Comparison of ENCODE assay signal across 1 cellular context in the genomic region with DNA sequence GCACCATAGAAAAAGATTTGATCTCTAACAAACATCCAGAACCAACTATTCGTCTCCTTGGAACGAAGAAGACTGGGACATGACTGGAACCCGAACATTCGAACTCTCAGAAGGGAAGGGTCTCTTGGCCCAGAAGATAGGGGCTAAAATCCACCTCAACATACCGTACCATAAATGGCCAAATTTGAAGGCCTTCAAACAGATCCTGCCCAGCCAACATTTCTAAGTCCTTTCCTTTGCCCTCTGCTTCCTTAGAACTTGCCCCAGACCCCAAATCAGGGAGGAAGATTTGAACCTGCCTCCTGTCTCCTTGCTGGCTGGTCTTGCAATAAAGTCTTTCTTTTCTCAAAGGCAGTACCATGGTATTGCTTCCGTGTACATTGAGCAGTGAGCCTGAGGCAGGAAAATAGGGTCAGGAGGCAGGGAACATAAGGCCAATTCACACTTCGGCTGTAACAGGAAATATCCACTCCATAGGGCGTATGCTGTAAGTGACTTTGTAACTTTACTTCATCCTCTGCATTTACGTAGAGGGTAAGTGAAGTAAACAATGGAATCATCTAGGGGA.
TF ChIP-seq lines count a peak whose summit lies in the region.

No MANE protein-coding gene starts in this region.

TF ChIP-seq in HepG2, 621 proteins besides CTCF, POLR2A, EP300 and RAD21:
- TF ChIP-seq, protein P1, sequence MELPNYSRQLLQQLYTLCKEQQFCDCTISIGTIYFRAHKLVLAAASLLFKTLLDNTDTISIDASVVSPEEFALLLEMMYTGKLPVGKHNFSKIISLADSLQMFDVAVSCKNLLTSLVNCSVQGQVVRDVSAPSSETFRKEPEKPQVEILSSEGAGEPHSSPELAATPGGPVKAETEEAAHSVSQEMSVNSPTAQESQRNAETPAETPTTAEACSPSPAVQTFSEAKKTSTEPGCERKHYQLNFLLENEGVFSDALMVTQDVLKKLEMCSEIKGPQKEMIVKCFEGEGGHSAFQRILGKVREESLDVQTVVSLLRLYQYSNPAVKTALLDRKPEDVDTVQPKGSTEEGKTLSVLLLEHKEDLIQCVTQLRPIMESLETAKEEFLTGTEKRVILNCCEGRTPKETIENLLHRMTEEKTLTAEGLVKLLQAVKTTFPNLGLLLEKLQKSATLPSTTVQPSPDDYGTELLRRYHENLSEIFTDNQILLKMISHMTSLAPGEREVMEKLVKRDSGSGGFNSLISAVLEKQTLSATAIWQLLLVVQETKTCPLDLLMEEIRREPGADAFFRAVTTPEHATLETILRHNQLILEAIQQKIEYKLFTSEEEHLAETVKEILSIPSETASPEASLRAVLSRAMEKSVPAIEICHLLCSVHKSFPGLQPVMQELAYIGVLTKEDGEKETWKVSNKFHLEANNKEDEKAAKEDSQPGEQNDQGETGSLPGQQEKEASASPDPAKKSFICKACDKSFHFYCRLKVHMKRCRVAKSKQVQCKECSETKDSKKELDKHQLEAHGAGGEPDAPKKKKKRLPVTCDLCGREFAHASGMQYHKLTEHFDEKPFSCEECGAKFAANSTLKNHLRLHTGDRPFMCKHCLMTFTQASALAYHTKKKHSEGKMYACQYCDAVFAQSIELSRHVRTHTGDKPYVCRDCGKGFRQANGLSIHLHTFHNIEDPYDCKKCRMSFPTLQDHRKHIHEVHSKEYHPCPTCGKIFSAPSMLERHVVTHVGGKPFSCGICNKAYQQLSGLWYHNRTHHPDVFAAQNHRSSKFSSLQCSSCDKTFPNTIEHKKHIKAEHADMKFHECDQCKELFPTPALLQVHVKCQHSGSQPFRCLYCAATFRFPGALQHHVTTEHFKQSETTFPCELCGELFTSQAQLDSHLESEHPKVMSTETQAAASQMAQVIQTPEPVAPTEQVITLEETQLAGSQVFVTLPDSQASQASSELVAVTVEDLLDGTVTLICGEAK (IDR thresholded peaks at IDR 0.05): no peak
- TF ChIP-seq, protein P1 (CRISPR knock-in tag; IDR thresholded peaks at IDR 0.05): no peak
- TF ChIP-seq ETV5 (CRISPR knock-in tag; IDR thresholded peaks at IDR 0.05; ENCODE audit: borderline replicate concordance) (peak; percentile 22; the same call in 1 of the 2 replicates), SMAD9 (CRISPR knock-in tag; IDR thresholded peaks at IDR 0.05) (no peak), ZNF883 (CRISPR knock-in tag; IDR thresholded peaks at IDR 0.05; ENCODE audit: not compliant biosample characterization) (no peak), HNRNPK (IDR thresholded peaks at IDR 0.05; ENCODE audit: low read depth, low read length, poor library complexity, severe bottlenecking) (no peak), STAG1 (CRISPR knock-in tag; IDR thresholded peaks at IDR 0.05) (no peak), SYNCRIP (IDR thresholded peaks at IDR 0.05; ENCODE audit: insufficient read depth, low read depth, low read length) (no peak), ZNF619 (CRISPR knock-in tag; IDR thresholded peaks at IDR 0.05) (no peak), MAFK (conservative IDR thresholded peaks at IDR 0.05 in 1 of 2, IDR thresholded peaks at IDR 0.05 in 1 of 2; ENCODE audit: low read length in 2 of 2) (no peak), ZBTB7B (CRISPR knock-in tag; IDR thresholded peaks at IDR 0.05) (0 out of 2 replicates have a peak, but pooled peaks have one; percentile 12), ZSCAN29 (CRISPR knock-in tag; conservative IDR thresholded peaks at IDR 0.05) (no peak), ISX (CRISPR knock-in tag; conservative IDR thresholded peaks at IDR 0.05) (no peak), SAP130 (CRISPR knock-in tag; IDR thresholded peaks at IDR 0.05; ENCODE audit: low read depth) (peak; percentile 20; the same call in 1 of the 2 replicates), ZNF556 (CRISPR knock-in tag; IDR thresholded peaks at IDR 0.05; ENCODE audit: borderline replicate concordance) (0 out of 2 replicates have a peak, but pooled peaks have one; percentile 55), RBM39 (IDR thresholded peaks at IDR 0.05; ENCODE audit: low read depth, low read length, poor library complexity, severe bottlenecking) (no peak), MEF2D (CRISPR knock-in tag; IDR thresholded peaks at IDR 0.05) (0 out of 2 replicates have a peak, but pooled peaks have one; percentile 39), TARDBP (CRISPR knock-in tag; IDR thresholded peaks at IDR 0.05) (peak; percentile 42; the same call in 1 of the 2 replicates), SOX5 (CRISPR knock-in tag; IDR thresholded peaks at IDR 0.05; ENCODE audit: borderline replicate concordance) (0 out of 2 replicates have a peak, but pooled peaks have one; percentile 20), ZNF878 (CRISPR knock-in tag; IDR thresholded peaks at IDR 0.05) (no peak), NFKB2 (CRISPR knock-in tag; IDR thresholded peaks at IDR 0.05; ENCODE audit: borderline replicate concordance) (no peak), SP5 (CRISPR knock-in tag; IDR thresholded peaks at IDR 0.05; ENCODE audit: borderline replicate concordance, low read depth) (0 out of 2 replicates have a peak, but pooled peaks have one; percentile 13), ELF3 (CRISPR knock-in tag; IDR thresholded peaks at IDR 0.05) (peak; percentile 61; the same call in 1 of the 2 replicates), ZNF776 (CRISPR knock-in tag; IDR thresholded peaks at IDR 0.05) (no peak), ZNF616 (CRISPR knock-in tag; IDR thresholded peaks at IDR 0.05; ENCODE audit: low read depth) (no peak)
- TF ChIP-seq, protein P2, sequence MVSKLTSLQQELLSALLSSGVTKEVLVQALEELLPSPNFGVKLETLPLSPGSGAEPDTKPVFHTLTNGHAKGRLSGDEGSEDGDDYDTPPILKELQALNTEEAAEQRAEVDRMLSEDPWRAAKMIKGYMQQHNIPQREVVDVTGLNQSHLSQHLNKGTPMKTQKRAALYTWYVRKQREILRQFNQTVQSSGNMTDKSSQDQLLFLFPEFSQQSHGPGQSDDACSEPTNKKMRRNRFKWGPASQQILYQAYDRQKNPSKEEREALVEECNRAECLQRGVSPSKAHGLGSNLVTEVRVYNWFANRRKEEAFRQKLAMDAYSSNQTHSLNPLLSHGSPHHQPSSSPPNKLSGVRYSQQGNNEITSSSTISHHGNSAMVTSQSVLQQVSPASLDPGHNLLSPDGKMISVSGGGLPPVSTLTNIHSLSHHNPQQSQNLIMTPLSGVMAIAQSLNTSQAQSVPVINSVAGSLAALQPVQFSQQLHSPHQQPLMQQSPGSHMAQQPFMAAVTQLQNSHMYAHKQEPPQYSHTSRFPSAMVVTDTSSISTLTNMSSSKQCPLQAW (CRISPR knock-in tag; IDR thresholded peaks at IDR 0.05): 0 out of 2 replicates have a peak, but pooled peaks have one; percentile 45
- TF ChIP-seq, protein P3, sequence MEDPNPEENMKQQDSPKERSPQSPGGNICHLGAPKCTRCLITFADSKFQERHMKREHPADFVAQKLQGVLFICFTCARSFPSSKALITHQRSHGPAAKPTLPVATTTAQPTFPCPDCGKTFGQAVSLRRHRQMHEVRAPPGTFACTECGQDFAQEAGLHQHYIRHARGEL (CRISPR knock-in tag; IDR thresholded peaks at IDR 0.05): no peak
- TF ChIP-seq, protein P4, sequence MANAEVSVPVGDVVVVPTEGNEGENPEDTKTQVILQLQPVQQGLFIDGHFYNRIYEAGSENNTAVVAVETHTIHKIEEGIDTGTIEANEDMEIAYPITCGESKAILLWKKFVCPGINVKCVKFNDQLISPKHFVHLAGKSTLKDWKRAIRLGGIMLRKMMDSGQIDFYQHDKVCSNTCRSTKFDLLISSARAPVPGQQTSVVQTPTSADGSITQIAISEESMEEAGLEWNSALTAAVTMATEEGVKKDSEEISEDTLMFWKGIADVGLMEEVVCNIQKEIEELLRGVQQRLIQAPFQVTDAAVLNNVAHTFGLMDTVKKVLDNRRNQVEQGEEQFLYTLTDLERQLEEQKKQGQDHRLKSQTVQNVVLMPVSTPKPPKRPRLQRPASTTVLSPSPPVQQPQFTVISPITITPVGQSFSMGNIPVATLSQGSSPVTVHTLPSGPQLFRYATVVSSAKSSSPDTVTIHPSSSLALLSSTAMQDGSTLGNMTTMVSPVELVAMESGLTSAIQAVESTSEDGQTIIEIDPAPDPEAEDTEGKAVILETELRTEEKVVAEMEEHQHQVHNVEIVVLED (CRISPR knock-in tag; IDR thresholded peaks at IDR 0.05; ENCODE audit: borderline replicate concordance): no peak
- TF ChIP-seq, protein P5, sequence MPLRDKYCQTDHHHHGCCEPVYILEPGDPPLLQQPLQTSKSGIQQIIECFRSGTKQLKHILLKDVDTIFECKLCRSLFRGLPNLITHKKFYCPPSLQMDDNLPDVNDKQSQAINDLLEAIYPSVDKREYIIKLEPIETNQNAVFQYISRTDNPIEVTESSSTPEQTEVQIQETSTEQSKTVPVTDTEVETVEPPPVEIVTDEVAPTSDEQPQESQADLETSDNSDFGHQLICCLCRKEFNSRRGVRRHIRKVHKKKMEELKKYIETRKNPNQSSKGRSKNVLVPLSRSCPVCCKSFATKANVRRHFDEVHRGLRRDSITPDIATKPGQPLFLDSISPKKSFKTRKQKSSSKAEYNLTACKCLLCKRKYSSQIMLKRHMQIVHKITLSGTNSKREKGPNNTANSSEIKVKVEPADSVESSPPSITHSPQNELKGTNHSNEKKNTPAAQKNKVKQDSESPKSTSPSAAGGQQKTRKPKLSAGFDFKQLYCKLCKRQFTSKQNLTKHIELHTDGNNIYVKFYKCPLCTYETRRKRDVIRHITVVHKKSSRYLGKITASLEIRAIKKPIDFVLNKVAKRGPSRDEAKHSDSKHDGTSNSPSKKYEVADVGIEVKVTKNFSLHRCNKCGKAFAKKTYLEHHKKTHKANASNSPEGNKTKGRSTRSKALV (CRISPR knock-in tag; IDR thresholded peaks at IDR 0.05): peak; percentile 29; the same call in 1 of the 2 replicates
- TF ChIP-seq, protein P6, sequence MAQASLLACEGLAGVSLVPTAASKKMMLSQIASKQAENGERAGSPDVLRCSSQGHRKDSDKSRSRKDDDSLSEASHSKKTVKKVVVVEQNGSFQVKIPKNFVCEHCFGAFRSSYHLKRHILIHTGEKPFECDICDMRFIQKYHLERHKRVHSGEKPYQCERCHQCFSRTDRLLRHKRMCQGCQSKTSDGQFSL (CRISPR knock-in tag; IDR thresholded peaks at IDR 0.05): no peak
- TF ChIP-seq, protein P7, sequence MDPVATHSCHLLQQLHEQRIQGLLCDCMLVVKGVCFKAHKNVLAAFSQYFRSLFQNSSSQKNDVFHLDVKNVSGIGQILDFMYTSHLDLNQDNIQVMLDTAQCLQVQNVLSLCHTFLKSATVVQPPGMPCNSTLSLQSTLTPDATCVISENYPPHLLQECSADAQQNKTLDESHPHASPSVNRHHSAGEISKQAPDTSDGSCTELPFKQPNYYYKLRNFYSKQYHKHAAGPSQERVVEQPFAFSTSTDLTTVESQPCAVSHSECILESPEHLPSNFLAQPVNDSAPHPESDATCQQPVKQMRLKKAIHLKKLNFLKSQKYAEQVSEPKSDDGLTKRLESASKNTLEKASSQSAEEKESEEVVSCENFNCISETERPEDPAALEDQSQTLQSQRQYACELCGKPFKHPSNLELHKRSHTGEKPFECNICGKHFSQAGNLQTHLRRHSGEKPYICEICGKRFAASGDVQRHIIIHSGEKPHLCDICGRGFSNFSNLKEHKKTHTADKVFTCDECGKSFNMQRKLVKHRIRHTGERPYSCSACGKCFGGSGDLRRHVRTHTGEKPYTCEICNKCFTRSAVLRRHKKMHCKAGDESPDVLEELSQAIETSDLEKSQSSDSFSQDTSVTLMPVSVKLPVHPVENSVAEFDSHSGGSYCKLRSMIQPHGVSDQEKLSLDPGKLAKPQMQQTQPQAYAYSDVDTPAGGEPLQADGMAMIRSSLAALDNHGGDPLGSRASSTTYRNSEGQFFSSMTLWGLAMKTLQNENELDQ (CRISPR knock-in tag; IDR thresholded peaks at IDR 0.05; ENCODE audit: borderline replicate concordance): no peak
- TF ChIP-seq, protein P8, sequence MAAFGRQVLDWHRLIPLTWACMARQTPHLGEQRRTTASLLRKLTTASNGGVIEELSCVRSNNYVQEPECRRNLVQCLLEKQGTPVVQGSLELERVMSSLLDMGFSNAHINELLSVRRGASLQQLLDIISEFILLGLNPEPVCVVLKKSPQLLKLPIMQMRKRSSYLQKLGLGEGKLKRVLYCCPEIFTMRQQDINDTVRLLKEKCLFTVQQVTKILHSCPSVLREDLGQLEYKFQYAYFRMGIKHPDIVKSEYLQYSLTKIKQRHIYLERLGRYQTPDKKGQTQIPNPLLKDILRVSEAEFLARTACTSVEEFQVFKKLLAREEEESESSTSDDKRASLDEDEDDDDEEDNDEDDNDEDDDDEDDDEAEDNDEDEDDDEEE (CRISPR knock-in tag; IDR thresholded peaks at IDR 0.05): no peak
